8 cellular contexts compared by ENCODE assay signal in genomic region chr17:7704601-7705268, GRCh38. TPM values are rescaled to one million over a fixed set of nuclear protein-coding genes. Genes with fewer than 3 reads are reported as not detected.
A peak's percentile ranks its signal among the peaks of the same experiment; 100 is the strongest.
DNase-seq lines count a peak whose midpoint lies in the region; ATAC-seq and TF ChIP-seq lines count a peak whose summit lies in the region.

EFNB3 (plus strand) TSS chr17:7705202; CDS start chr17:7705599, 397 bp downstream.

- intact Hi-C loops in dorsolateral prefrontal cortex (cut with DNase I), result no loop called here
- intact Hi-C loops in mucosa of descending colon (cut with DNase I, micrococcal nuclease), result no loop called here

- H3K9me3 ChIP-seq in mucosa of descending colon, result no peaks in the 10 kb centered on the region

- H3K36me3 ChIP-seq in mucosa of descending colon (ENCODE audit: low read depth), result no peaks in the 10 kb centered on the region

- peak within 1 kb of the TSS in 58 of 59 donors; percentile 28 to 75 (median 60) for H3K4me3 ChIP-seq in dorsolateral prefrontal cortex
- H3K4me3 ChIP-seq in mucosa of descending colon, result no peak within 1 kb of the TSS

- ATAC-seq in mucosa of descending colon (peak; percentile 50), HG03442 (IDR thresholded peaks at IDR 0.05; ENCODE audit: unreplicated experiment) (no peak), GM18867 (IDR thresholded peaks at IDR 0.05; ENCODE audit: unreplicated experiment) (no peak)

- H3K4me1 ChIP-seq in mucosa of descending colon (ENCODE audit: low read depth), result peaks cover 4% of the 10 kb centered on the region

- DNase-seq in NCI-H187 (lab: John Stamatoyannopoulos, UW) (peak; percentile 6 to 15), NCI-H187 treated with DMSO at 0.1 percent for 48 hours (lab: John Stamatoyannopoulos, UW) (no peak), NCI-H510A (lab: John Stamatoyannopoulos, UW) (peak; percentile 72), dorsolateral prefrontal cortex (peak in 5 of 10 donors; percentile 45 to 64 (median 52)), mucosa of descending colon (no peak)
- no peak for DNase-seq in activated CD4-positive, alpha-beta T cell treated with anti-CD3 and anti-CD28 coated beads for 1 hour

- H3K27me3 ChIP-seq in dorsolateral prefrontal cortex, result peaks cover 0 to 24% (median 8%) of the 10 kb centered on the region in 45 donors

- H3K27ac ChIP-seq in dorsolateral prefrontal cortex, result peak within 1 kb of the TSS in 43 of 59 donors; percentile 5 to 83 (median 58)

- TF ChIP-seq CTCF in dorsolateral prefrontal cortex (IDR thresholded peaks at IDR 0.05 in 54 of 56, conservative IDR thresholded peaks at IDR 0.05 in 2 of 56; ENCODE audit: low read depth in 1 of 56, partially characterized antibody in 56 of 56) (no peak), mucosa of descending colon (IDR thresholded peaks at IDR 0.05) (no peak)

RNA-seq across cellular contexts. Expression of gene EFNB3, which starts in this region (rescaled TPM):
- total RNA-seq in dorsolateral prefrontal cortex, result 10 to 100 TPM in 119 of 120 experiments, 1 to 10 TPM in 1; 7.4 to 54.0 (median 30.3) TPM
- total RNA-seq in mucosa of descending colon, result 1 to 10 TPM in 1 of 3 donors, under 1 TPM in 2; 0.31 to 1.3 (median 0.35) TPM

Comparison
In these comparisons a context has a peak if more than half of its experiments do, and no peak if none do; other contexts are left out.
1. DNase-seq: peak in NCI-H187 (2 of 2) and NCI-H510A (single experiment); none in NCI-H187 treated with DMSO at 0.1 percent for 48 hours (single experiment), mucosa of descending colon (0 of 3) and activated CD4-positive, alpha-beta T cell treated with anti-CD3 and anti-CD28 coated beads for 1 hour (single experiment).